In genomic region chr18:23107718-23108117, GRCh38 we compare ENCODE assay signal across 18 cellular contexts. TPM values are rescaled to one million over a fixed set of nuclear protein-coding genes. Genes with fewer than 3 reads are reported as not detected.
DNase-seq lines count a peak whose midpoint lies in the region; ATAC-seq and TF ChIP-seq lines count a peak whose summit lies in the region.
"Had no signal": no experiment of that assay in that cellular context is flagged by ENCODE, and none has a peak within 500 bp of the region (broad histone marks: within the 10 kb centered on the region; RNA-seq: fewer than 3 reads in every experiment).

No MANE protein-coding gene starts in this region.

- no peak for TF ChIP-seq POLR2A in transverse colon (IDR thresholded peaks at IDR 0.05)

- peak overlapping the region; percentile 82 for H3K27ac Mint-ChIP-seq in Caco-2 (ENCODE audit: unreplicated experiment)
- H3K27ac Mint-ChIP-seq: dendritic cell treated with granulocyte-macrophage colony-stimulating factor and Interleukin-4, amounts not matched to agents 40 ng/mL and 50 ng/mL, for 4 days; T-cell; WTC11 had no signal

- H3K79me2 ChIP-seq in PC-9 (ENCODE audit: low read depth) (no peaks in the 10 kb centered on the region), OCI-LY7 (ENCODE audit: insufficient read depth, low read depth, low read length) (no peaks in the 10 kb centered on the region)

- no peak for ATAC-seq in GM18909 (IDR thresholded peaks at IDR 0.05; ENCODE audit: poor library complexity, unreplicated experiment)
- ATAC-seq: left colon, T-cell, WTC11 had no signal

- H2AFZ ChIP-seq in PC-9 (no peak overlapping the region), OCI-LY7 (ENCODE audit: low read length) (no peak overlapping the region)

- H3K9me3 ChIP-seq in Caco-2 (no peaks in the 10 kb centered on the region; the same call in 1 of the 2 replicates), PC-9 (ENCODE audit: insufficient read depth, low read depth) (no peaks in the 10 kb centered on the region), OCI-LY7 (ENCODE audit: low read length) (no peaks in the 10 kb centered on the region), transverse colon (no peaks in the 10 kb centered on the region)

- H3K27ac ChIP-seq in PC-9 (peak overlapping the region; percentile 91), epithelial cell of prostate (peak overlapping the region; percentile 67), OCI-LY7 (ENCODE audit: low read depth, low read length, poor library complexity, severe bottlenecking) (no peak overlapping the region), transverse colon (no peak overlapping the region)
- H3K27ac ChIP-seq: esophagus muscularis mucosa had no signal

- H3K4me3 Mint-ChIP-seq in Caco-2 (ENCODE audit: unreplicated experiment), result no peak overlapping the region
- H3K4me3 Mint-ChIP-seq: dendritic cell treated with granulocyte-macrophage colony-stimulating factor and Interleukin-4, amounts not matched to agents 40 ng/mL and 50 ng/mL, for 4 days; T-cell; WTC11 had no signal

- POLR2A ChIA-PET in Caco-2 (lab: Charles Lee) (interaction anchor here (0.8 kb wide), 1 partner anchor 27 kb away, joined by 3 read pairs; no protein-coding TSS in a partner anchor), PC-9 (lab: Charles Lee; ENCODE audit: unreplicated experiment) (interaction anchor here (0.6 kb wide), 2 partner anchors 353 to 494 kb away, joined by 5 to 8 read pairs; no protein-coding TSS in a partner anchor), OCI-LY7 (lab: Charles Lee) (interaction anchor here (0.7 kb wide), 1 partner anchor 152 kb away, joined by 6 read pairs; no protein-coding TSS in a partner anchor)

- CTCF ChIA-PET in Caco-2 (lab: Charles Lee) (no interaction called here), PC-9 (lab: Charles Lee) (no interaction called here), OCI-LY7 (lab: Charles Lee; ENCODE audit: unreplicated experiment) (no interaction called here)

- no peak for TF ChIP-seq EP300 in transverse colon (IDR thresholded peaks at IDR 0.05; ENCODE audit: low read depth)

- peaks cover 48% of the 10 kb centered on the region for H3K4me1 ChIP-seq in Caco-2
- H3K4me1 ChIP-seq in PC-9 (replicated peaks; ENCODE audit: insufficient read depth), result peaks cover 57% of the 10 kb centered on the region
- H3K4me1 ChIP-seq in OCI-LY7 (ENCODE audit: insufficient read depth, low read length, poor library complexity, severe bottlenecking), result peaks cover 4% of the 10 kb centered on the region
- H3K4me1 ChIP-seq in transverse colon, result peaks cover 0 to 25% (median 12%) of the 10 kb centered on the region in 4 donors
- H3K4me1 ChIP-seq: esophagus muscularis mucosa had no signal

- H3K36me3 ChIP-seq in Caco-2 (ENCODE audit: control insufficient read depth, insufficient read depth, low read length) (no peaks in the 10 kb centered on the region; the same call in 1 of the 2 replicates), PC-9 (ENCODE audit: low read depth) (no peaks in the 10 kb centered on the region), OCI-LY7 (ENCODE audit: insufficient read depth, low read length) (no peaks in the 10 kb centered on the region), transverse colon (no peaks in the 10 kb centered on the region)
- H3K36me3 ChIP-seq: esophagus muscularis mucosa had no signal

- no peaks in the 10 kb centered on the region for H3K9me2 ChIP-seq in PC-9 (ENCODE audit: insufficient read depth)
- H3K9me2 ChIP-seq in OCI-LY7 (ENCODE audit: insufficient read depth, low read length), result no peaks in the 10 kb centered on the region

- H3K27me3 Mint-ChIP-seq in Caco-2 (ENCODE audit: insufficient read depth, unreplicated experiment), result no peaks in the 10 kb centered on the region
- H3K27me3 Mint-ChIP-seq: T-cell had no signal

- no peak for TF ChIP-seq CTCF in Caco-2 (IDR thresholded peaks at IDR 0.05; ENCODE audit: insufficient read depth in 1 of 2, low read depth in 1 of 2, low read length in 1 of 2, severe bottlenecking in 1 of 2, unreplicated experiment in 1 of 2)
- no peak for TF ChIP-seq CTCF in PC-9 (conservative IDR thresholded peaks at IDR 0.05)
- no peak for TF ChIP-seq CTCF in OCI-LY7 (conservative IDR thresholded peaks at IDR 0.05; ENCODE audit: low read length)
- TF ChIP-seq CTCF in transverse colon (IDR thresholded peaks at IDR 0.05), result no peak

- intact Hi-C loops in Caco-2 (cut with micrococcal nuclease; ENCODE audit: unreplicated experiment) (no loop called here), PC-9 (cut with micrococcal nuclease; ENCODE audit: unreplicated experiment) (loop anchor here (5.0 kb wide), 1 partner anchor 75 kb away; no protein-coding TSS in a partner anchor), posterior vena cava (cut with DNase I) (no loop called here), OCI-LY7 (cut with micrococcal nuclease; ENCODE audit: unreplicated experiment) (no loop called here), transverse colon (cut with DNase I; ENCODE audit: low total_unique reads) (no loop called here)

- in situ Hi-C loops in transverse colon (cut with MboI; ENCODE audit: low pct_ligation_motif_present in 1 of 4, low pct_unique_long_range_greater_than_20kb in 1 of 4, low sequenced_read_pairs in 3 of 4), result no loop called here

- WGBS in transverse colon (ENCODE audit: low coverage in 1 of 2), 2 donors, result 78% methylated on average over 7 of the region's 7 CpGs; no CpG with 5 or more reads in 1 of the 2 donors

- no peaks in the 10 kb centered on the region for H3K9me3 Mint-ChIP-seq in Caco-2 (ENCODE audit: unreplicated experiment)

- H3K36me3 Mint-ChIP-seq in Caco-2 (ENCODE audit: insufficient read depth, unreplicated experiment), result peaks cover 30% of the 10 kb centered on the region
- H3K36me3 Mint-ChIP-seq: T-cell, WTC11 had no signal

- H3F3A ChIP-seq in PC-9 (ENCODE audit: insufficient read depth, low read depth), result peaks cover 48% of the 10 kb centered on the region

- H3K4me3 ChIP-seq in Caco-2 (ENCODE audit: low read depth, low read length) (no peak overlapping the region), PC-9 (no peak overlapping the region), OCI-LY7 (ENCODE audit: low read depth, low read length, poor library complexity, severe bottlenecking) (no peak overlapping the region), transverse colon (no peak overlapping the region)
- H3K4me3 ChIP-seq: esophagus muscularis mucosa had no signal

- DNase-seq in Caco-2, result no peak
- DNase-seq in PC-9, result no peak
- DNase-seq in epithelial cell of prostate (ENCODE audit: low read depth, low spot score), result no peak
- DNase-seq in posterior vena cava (ENCODE audit: low spot score), result peak; percentile 12
- DNase-seq in OCI-LY7 (ENCODE audit: low spot score), result no peak
- DNase-seq in NCI-H2196 (lab: John Stamatoyannopoulos, UW; ENCODE audit: unreplicated experiment), result no peak
- DNase-seq in transverse colon, result no peak
- DNase-seq: activated gamma-delta T cell treated with Interleukin-2 at 50 U/mL for 16 hours; DMS153; hippocampal formation; left colon; MV-4-11; stimulated activated CD8-positive, alpha-beta memory T cell treated with anti-CD3 and anti-CD28 coated beads, Interleukin-4, amount 100 ng/mL, for 48 hours; T-cell had no signal

- H3K27me3 ChIP-seq in Caco-2 (replicated peaks; ENCODE audit: control insufficient read depth, insufficient read depth, low read length) (no peaks in the 10 kb centered on the region), PC-9 (ENCODE audit: insufficient read depth, low read depth) (no peaks in the 10 kb centered on the region), transverse colon (no peaks in the 10 kb centered on the region)
- H3K27me3 ChIP-seq: esophagus muscularis mucosa had no signal

- H4K20me1 ChIP-seq in PC-9 (ENCODE audit: insufficient read depth) (no peaks in the 10 kb centered on the region), OCI-LY7 (ENCODE audit: insufficient read depth, low read length) (no peaks in the 10 kb centered on the region)

- BruUV-seq in Caco-2 (replicated peaks; lab: Mats Ljungman, UMichigan) (no TSS peak), PC-9 (replicated peaks; lab: Mats Ljungman, UMichigan) (no TSS peak), OCI-LY7 (replicated peaks; lab: Mats Ljungman, UMichigan) (no TSS peak)

- H3K4me2 ChIP-seq in PC-9 (peak overlapping the region; percentile 69; the same call in 1 of the 2 replicates), OCI-LY7 (ENCODE audit: low read length) (no peak overlapping the region)

- H3K4me1 Mint-ChIP-seq in Caco-2 (ENCODE audit: low read depth, unreplicated experiment), result peaks cover 20% of the 10 kb centered on the region

RNA-seq across cellular contexts. Expression of gene CABLES1, which starts 27.6 kb away (rescaled TPM):
- total RNA-seq in Caco-2 (2022) (27.2 and 29.5 TPM in 2 replicates), PC-9 (2021) (10.0 and 11.8 TPM in 2 replicates), posterior vena cava (10 to 100 TPM in 1 of 2 donors, 1 to 10 TPM in 1; 9.3 to 10.8 TPM), OCI-LY7 (2022) (22.0 and 28.7 TPM in 2 replicates), transverse colon (10 to 100 TPM in 1 of 4 donors, 1 to 10 TPM in 3; 1.5 to 11.9 (median 6.1) TPM)
- 20.6 and 34.7 TPM in 2 replicates for total RNA-seq in OCI-LY7 (2014; rRNA removed; shearing (Covaris generic))

Comparison
In these comparisons a context has a peak if more than half of its experiments do, and no peak if none do; other contexts are left out.
1. H3K27ac ChIP-seq: peak in PC-9 (single experiment) and epithelial cell of prostate (single experiment); none in OCI-LY7 (single experiment) and transverse colon (0 of 4).